In the genomic region with DNA sequence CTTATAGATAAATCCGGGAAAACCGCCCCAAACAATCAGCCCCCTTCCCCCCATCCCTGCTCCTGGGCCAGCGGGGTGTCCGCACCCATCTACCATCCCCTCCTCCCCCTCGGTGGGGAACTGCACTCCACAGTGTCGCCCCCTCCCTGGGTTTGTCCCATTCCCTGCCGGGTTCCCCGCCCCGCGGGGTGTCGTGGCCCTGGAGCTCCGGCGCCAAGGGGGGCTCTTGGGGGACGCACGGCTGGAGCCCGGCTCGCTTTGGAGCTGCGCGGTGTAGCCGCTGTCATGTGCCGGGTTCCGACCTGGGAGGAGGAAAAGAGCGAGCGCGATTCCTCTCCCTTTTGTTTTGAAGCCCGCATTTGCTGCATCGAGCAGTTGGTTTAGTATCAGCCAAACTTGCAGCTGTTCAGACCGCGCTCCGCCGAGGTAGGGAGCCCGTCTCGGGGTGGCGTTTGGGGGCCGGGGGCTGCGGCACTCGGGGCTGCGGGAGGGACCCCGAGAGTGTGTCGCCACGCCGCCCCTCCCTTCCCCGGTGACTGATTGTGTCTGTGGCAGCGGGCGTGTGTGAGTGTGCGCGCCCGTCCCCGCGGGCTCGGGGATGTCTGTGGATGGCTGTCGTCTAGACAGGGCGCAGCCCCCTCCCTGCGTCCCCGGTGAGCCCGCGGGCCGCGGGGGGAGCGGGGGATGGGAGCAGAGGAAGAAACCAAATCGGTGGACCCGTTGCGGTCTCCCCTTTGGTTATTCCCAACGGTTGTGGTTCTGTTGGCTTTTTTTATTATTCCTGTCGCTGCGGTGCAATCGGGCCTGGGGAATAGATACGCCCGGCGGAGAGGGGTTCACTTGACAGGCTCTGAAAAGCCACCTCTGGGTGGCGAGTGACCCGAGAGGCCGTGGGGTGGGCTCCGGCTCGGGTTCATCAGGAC, we compare ENCODE assay signal across 8 cellular contexts. TPM values are rescaled to one million over a fixed set of nuclear protein-coding genes. Genes with fewer than 3 reads are reported as not detected.
DNase-seq lines count a peak whose midpoint lies in the region; ATAC-seq and TF ChIP-seq lines count a peak whose summit lies in the region.

No MANE protein-coding gene starts in this region.

- DNase-seq in AG09309 (ENCODE audit: low read depth) (no peak), HCEC 1CT (peak; percentile 62), RPMI7951 (ENCODE audit: low read depth) (peak; percentile 40), head of caudate nucleus (peak in 41 of 42 donors; percentile 43 to 83 (median 66)), nucleus accumbens (lab: John Stamatoyannopoulos, UW) (peak in 47 of 56 donors; percentile 20 to 82 (median 67)), OCI-M2 (lab: John Stamatoyannopoulos, UW; ENCODE audit: unreplicated experiment) (no peak)
- peak; percentile 26 for DNase-seq in activated naive CD8-positive, alpha-beta T cell treated with anti-CD3 and anti-CD28 coated beads, Interleukin-2, amount 50 U/mL, for 24 hours

- intact Hi-C loops in head of caudate nucleus (cut with DNase I) = loop anchor here (5.0 to 10.0 kb wide), 2 partner anchors 62 to 75 kb away; no protein-coding TSS in a partner anchor

- no peaks in the 10 kb centered on the region for H3K36me3 Mint-ChIP-seq in activated naive CD8-positive, alpha-beta T cell treated with anti-CD3 and anti-CD28 coated beads, Interleukin-2, amount 50 U/mL, for 24 hours (ENCODE audit: low read depth)

- H3K4me3 ChIP-seq in AG09309 (ENCODE audit: control insufficient read depth, low read depth, low read length) = peak overlapping the region; percentile 99

- no peak for TF ChIP-seq CTCF in AG09309 (IDR thresholded peaks at IDR 0.05; ENCODE audit: control insufficient read depth, insufficient read depth, low read depth, low read length, missing control alignments)

- peaks cover 19% of the 10 kb centered on the region for H3K4me1 Mint-ChIP-seq in activated naive CD8-positive, alpha-beta T cell treated with anti-CD3 and anti-CD28 coated beads, Interleukin-2, amount 50 U/mL, for 24 hours

- H3K4me3 Mint-ChIP-seq in activated naive CD8-positive, alpha-beta T cell treated with anti-CD3 and anti-CD28 coated beads, Interleukin-2, amount 50 U/mL, for 24 hours = peak overlapping the region; percentile 75

- H3K27ac Mint-ChIP-seq in activated naive CD8-positive, alpha-beta T cell treated with anti-CD3 and anti-CD28 coated beads, Interleukin-2, amount 50 U/mL, for 24 hours = no peak overlapping the region

- H3K27me3 Mint-ChIP-seq in activated naive CD8-positive, alpha-beta T cell treated with anti-CD3 and anti-CD28 coated beads, Interleukin-2, amount 50 U/mL, for 24 hours = peaks cover 26% of the 10 kb centered on the region

- H3K9me3 Mint-ChIP-seq in activated naive CD8-positive, alpha-beta T cell treated with anti-CD3 and anti-CD28 coated beads, Interleukin-2, amount 50 U/mL, for 24 hours = no peaks in the 10 kb centered on the region

- ATAC-seq in activated naive CD8-positive, alpha-beta T cell treated with anti-CD3 and anti-CD28 coated beads, Interleukin-2, amount 50 U/mL, for 24 hours = no peak
- ATAC-seq in HG02884 (IDR thresholded peaks at IDR 0.05; ENCODE audit: unreplicated experiment) = no peak

RNA-seq across cellular contexts. Expression of a gene that starts 0.8 kb away (rescaled TPM):
- total RNA-seq in RPMI7951 (2014; rRNA removed; shearing (Covaris generic)) = 3.5 and 4.6 TPM in 2 replicates

Comparison
In these comparisons a context has a peak if more than half of its experiments do, and no peak if none do; other contexts are left out.
1. DNase-seq: peak in HCEC 1CT (single experiment), RPMI7951 (single experiment), activated naive CD8-positive, alpha-beta T cell treated with anti-CD3 and anti-CD28 coated beads, Interleukin-2, amount 50 U/mL, for 24 hours (single experiment), head of caudate nucleus (41 of 42) and nucleus accumbens (47 of 56); none in AG09309 (single experiment) and OCI-M2 (single experiment).